9 cellular contexts compared by ENCODE assay signal in genomic region chr1:162878000-162878596, GRCh38. TPM values are rescaled to one million over a fixed set of nuclear protein-coding genes. Genes with fewer than 3 reads are reported as not detected.
DNase-seq lines count a peak whose midpoint lies in the region; ATAC-seq, FAIRE-seq and TF ChIP-seq lines count a peak whose summit lies in the region.
"Had no signal": no experiment of that assay in that cellular context is flagged by ENCODE, and none has a peak within 500 bp of the region (broad histone marks: within the 10 kb centered on the region; RNA-seq: fewer than 3 reads in every experiment).

No MANE protein-coding gene starts in this region.

- H3K4me1 ChIP-seq in HCT116 (ENCODE audit: control insufficient read depth in 1 of 2, insufficient read depth in 2 of 2, low read length in 2 of 2): no peaks in the 10 kb centered on the region
- H3K4me1 ChIP-seq in GM12878 (ENCODE audit: control insufficient read depth, insufficient read depth, low read length): no peaks in the 10 kb centered on the region

- CTCF ChIA-PET in HCT116 (lab: Charles Lee) (interaction anchor here (0.6 to 1.5 kb wide), 15 partner anchors 21 to 481 kb away, joined by 3 to 28 read pairs (median 4); partner anchors contain the start of gene RGS4), GM12878 (lab: Yijun Ruan, JAX) (interaction anchor here (0.6 to 2.4 kb wide), 10 partner anchors 11 to 520 kb away, joined by 3 to 17 read pairs (median 6); partner anchors contain the start of gene RGS4)

- H3K9me2 ChIP-seq in HCT116 (ENCODE audit: insufficient read depth): no peaks in the 10 kb centered on the region

- TF ChIP-seq CTCF in HCT116 (IDR thresholded peaks at IDR 0.05 in 2 of 3, conservative IDR thresholded peaks at IDR 0.05 in 1 of 3; ENCODE audit: borderline replicate concordance in 1 of 3, insufficient read depth in 1 of 3, low read depth in 2 of 3, low read length in 2 of 3) (peak; percentile 81 to 88 (median 85)), GM12878 (IDR thresholded peaks at IDR 0.05 in 2 of 3, conservative IDR thresholded peaks at IDR 0.05 in 1 of 3; ENCODE audit: control insufficient read depth in 2 of 3, extremely low read depth in 1 of 3, insufficient read depth in 1 of 3, low read depth in 3 of 3, low read length in 3 of 3) (peak; percentile 54 to 59 (median 58); a peak in 5 of 6 replicates)

- no peak for TF ChIP-seq EP300 in GM12878 (IDR thresholded peaks at IDR 0.05; ENCODE audit: borderline replicate concordance in 1 of 2, control insufficient read depth in 1 of 2, low read depth in 2 of 2, low read length in 2 of 2)

- no peak overlapping the region for H2AFZ ChIP-seq in HCT116 (ENCODE audit: low read depth, low read length, poor library complexity, severe bottlenecking)
- no peak overlapping the region for H2AFZ ChIP-seq in GM12878 (ENCODE audit: control insufficient read depth, low read depth, low read length)

- no peak overlapping the region for H3K4me3 ChIP-seq in HCT116 (replicated peaks in 1 of 2; ENCODE audit: low read depth in 1 of 2, low read length in 2 of 2)
- no peak overlapping the region for H3K4me3 ChIP-seq in GM12878

- FAIRE-seq in GM12878 (lab: Jason Lieb, UNC): no peak

- no peaks in the 10 kb centered on the region for H3K27me3 ChIP-seq in HCT116 (ENCODE audit: insufficient read depth, low read length)
- H3K27me3 ChIP-seq in GM12878 (replicated peaks in 1 of 2; ENCODE audit: control insufficient read depth in 2 of 2, insufficient read depth in 2 of 2, low read length in 1 of 2): peaks cover 0 to 2% of the 10 kb centered on the region in 2 experiments; a peak in 2 of 4 replicates

- no peaks in the 10 kb centered on the region for H3K79me2 ChIP-seq in HCT116 (ENCODE audit: insufficient read depth, low read length)
- no peaks in the 10 kb centered on the region for H3K79me2 ChIP-seq in GM12878 (ENCODE audit: control insufficient read depth, insufficient read depth, low read length)

- TF ChIP-seq POLR2A in HCT116 (IDR thresholded peaks at IDR 0.05; ENCODE audit: borderline replicate concordance, extremely low read depth, insufficient read depth, insufficient read length): no peak
- TF ChIP-seq POLR2A in GM12878 (IDR thresholded peaks at IDR 0.05; ENCODE audit: low read depth, low read length): no peak

- POLR2A ChIA-PET in HCT116 (lab: Charles Lee) (no interaction called here), GM12878 (lab: Charles Lee) (no interaction called here)

- H3K36me3 ChIP-seq in HCT116 (ENCODE audit: control insufficient read depth in 1 of 2, insufficient read depth in 2 of 2, low read length in 2 of 2): no peaks in the 10 kb centered on the region
- H3K36me3 ChIP-seq in GM12878 (ENCODE audit: control insufficient read depth in 2 of 2, insufficient read depth in 2 of 2, low read length in 1 of 2): no peaks in the 10 kb centered on the region

- BruUV-seq in HCT116 (replicated peaks; lab: Mats Ljungman, UMichigan) (no TSS peak), GM12878 (replicated peaks; lab: Mats Ljungman, UMichigan) (no TSS peak)

- ATAC-seq in HCT116 (peak; percentile 93), GM12878 (peak; percentile 60), HG03378 (IDR thresholded peaks at IDR 0.05; ENCODE audit: unreplicated experiment) (no peak), HG02642 (IDR thresholded peaks at IDR 0.05; ENCODE audit: poor library complexity, unreplicated experiment) (no peak)

- RAD21 ChIA-PET in HCT116 (lab: Charles Lee; ENCODE audit: low non-redundant PET in 1 of 2, low total read pairs in 2 of 2, uncharacterized antibody in 2 of 2, unreplicated experiment in 2 of 2): interaction anchor here (0.7 to 1.1 kb wide), 3 partner anchors 191 to 438 kb away, joined by 3 to 4 read pairs (median 4); partner anchors contain the start of gene RGS4 (in 1 of the 2)
- RAD21 ChIA-PET in GM12878 (lab: Charles Lee; ENCODE audit: unreplicated experiment): interaction anchor here (0.7 to 1.4 kb wide), 3 partner anchors 284 to 437 kb away, joined by 3 to 9 read pairs (median 3); no protein-coding TSS in a partner anchor

- H3K9me3 ChIP-seq in HCT116 (ENCODE audit: control insufficient read depth in 1 of 2, insufficient read depth in 1 of 2, low read depth in 1 of 2, low read length in 2 of 2) (no peaks in the 10 kb centered on the region), GM12878 (replicated peaks; ENCODE audit: control insufficient read depth, insufficient read depth, low read length) (no peaks in the 10 kb centered on the region)

- SMC1A ChIA-PET in GM12878 (lab: Charles Lee; ENCODE audit: uncharacterized antibody, unreplicated experiment): interaction anchor here (0.7 to 1.8 kb wide), 3 partner anchors 14 to 438 kb away, joined by 3 to 5 read pairs (median 3); no protein-coding TSS in a partner anchor

- H3K27ac ChIP-seq in HCT116 (ENCODE audit: low read depth, low read length) (no peak overlapping the region), GM12878 (ENCODE audit: control insufficient read depth, insufficient read depth) (no peak overlapping the region)

- in situ Hi-C loops in GM12878 (cut with MboI): loop anchor here (25.0 kb wide), 1 partner anchor 109 kb away; no protein-coding TSS in a partner anchor

- intact Hi-C loops in HCT116 (cut with micrococcal nuclease): loop anchor here (1.0 to 10.0 kb wide), 4 partner anchors 191 to 647 kb away; partner anchors contain the start of gene RGS4
- intact Hi-C loops in GM12878 (cut with micrococcal nuclease; ENCODE audit: unreplicated experiment): loop anchor here (1.0 to 10.0 kb wide), 3 partner anchors 197 to 437 kb away; no protein-coding TSS in a partner anchor

- 7% methylated on average over 4 of the region's 4 CpGs for WGBS in GM12878 (ENCODE audit: insufficient coverage, insufficient replicate concordance, low lambda C conversion rate, missing lambda C conversion rate)

- H4K20me1 ChIP-seq in HCT116 (ENCODE audit: insufficient read depth): no peaks in the 10 kb centered on the region
- H4K20me1 ChIP-seq in GM12878 (ENCODE audit: control insufficient read depth, insufficient read depth): no peaks in the 10 kb centered on the region

- TF ChIP-seq RAD21 in HCT116 (IDR thresholded peaks at IDR 0.05; ENCODE audit: low read depth) (peak; percentile 96), GM12878 (IDR thresholded peaks at IDR 0.05; ENCODE audit: insufficient read depth, low read depth, low read length) (peak; percentile 70)

- no peak overlapping the region for H3K9ac ChIP-seq in HCT116 (ENCODE audit: low read length)
- H3K9ac ChIP-seq in GM12878 (ENCODE audit: control insufficient read depth, insufficient read depth, low read length): no peak overlapping the region

- H3K4me2 ChIP-seq in HCT116 (ENCODE audit: low read length) (no peak overlapping the region), GM12878 (ENCODE audit: control insufficient read depth, insufficient read depth) (no peak overlapping the region)

- DNase-seq in D341Med (ENCODE audit: low spot score): peak; percentile 73
- peak; percentile 68 for DNase-seq in HCT116 (ENCODE audit: low read depth, low spot score)
- DNase-seq in NCI-H748 treated with DMSO at 0.1 percent for 48 hours (lab: John Stamatoyannopoulos, UW): peak; percentile 65
- no peak for DNase-seq in GM12878 (ENCODE audit: low read depth, low spot score)
- peak; percentile 82 for DNase-seq in inferior parietal cortex (ENCODE audit: extremely low spot score)
- peak; percentile 65 for DNase-seq in stromal cell of bone marrow (ENCODE audit: low read depth)
- DNase-seq: activated B cell treated with CpG ODN at 0.5 μM for 24 hours had no signal

TF ChIP-seq in HCT116, 20 proteins besides CTCF, POLR2A, EP300 and RAD21 (continues in another document):
- TF ChIP-seq CBX3 (IDR thresholded peaks at IDR 0.05; ENCODE audit: low read depth): peak; percentile 39; the same call in 1 of the 2 replicates

TF ChIP-seq in GM12878, 131 proteins besides CTCF, POLR2A, EP300 and RAD21:
- TF ChIP-seq SMC3 (IDR thresholded peaks at IDR 0.05; ENCODE audit: borderline replicate concordance, low read length) (peak; percentile 48; the same call in 1 of the 2 replicates), SIX5 (IDR thresholded peaks at IDR 0.05; ENCODE audit: low read depth, low read length, severe bottlenecking) (no peak)
TF ChIP-seq in GM12878: peak in this region for 1.

RNA-seq across cellular contexts. Expression of gene CCDC190, which starts 17.1 kb away (rescaled TPM):
- total RNA-seq in HCT116 (2021; ENCODE audit: unreplicated experiment) (not detected), GM12878 (2014; rRNA removed) (not detected in 2 replicates), GM12878 (2014; rRNA removed; fragmentation: Illumina TruSeq; extraction: Trizol) (not detected in 2 replicates), GM12878 (2021) (not detected in 2 replicates)
- polyA plus RNA-seq in HCT116 (2012): 0.09 TPM in 1 of 2 replicates, not detected in the other
- not detected in 2 replicates for total RNA-seq in GM12878 (2013; cell fraction: nucleolus; rRNA removed)
- polyA plus RNA-seq in GM12878 (2011; ENCODE audit: low read depth): not detected
- polyA plus RNA-seq in GM12878 (2011; rRNA removed) (not detected in 2 replicates), GM12878 (2014; fragmentation: Illumina TruSeq; extraction: Trizol) (not detected in 2 replicates), GM12878 (2014; fragmentation: Nextera tagmentation; extraction: Ambion mirVana) (not detected), GM12878 (2014; rRNA removed) (not detected in 2 replicates), GM12878 (2016; fragmentation: Nextera tagmentation; extraction: Ambion mirVana) (not detected)
- not detected in 2 replicates for polyA plus RNA-seq in GM12878 (2011; cell fraction: cytosol; rRNA removed)
- not detected in 2 replicates for polyA plus RNA-seq in GM12878 (2011; cell fraction: nucleus; rRNA removed)
- polyA plus RNA-seq in GM12878 (2012): not detected in 2 replicates
- polyA minus RNA-seq in GM12878 (2011; rRNA and poly(A)+ RNA removed): not detected in 2 replicates
- not detected in 2 replicates for polyA minus RNA-seq in GM12878 (2011; cell fraction: cytosol; rRNA and poly(A)+ RNA removed)
- polyA minus RNA-seq in GM12878 (2011; cell fraction: nucleus; rRNA and poly(A)+ RNA removed): not detected in 2 replicates
- total RNA-seq: activated B cell treated with CpG ODN at 0.5 μM for 24 hours had no signal

Comparison
In these comparisons a context has a peak if more than half of its experiments do, and no peak if none do; other contexts are left out.
1. ATAC-seq: peak in HCT116 (single experiment) and GM12878 (single experiment); none in HG03378 (single experiment) and HG02642 (single experiment).